1 cellular context compared by ENCODE assay signal in genomic region chr1:188433428-188433827, GRCh38.
TF ChIP-seq lines count a peak whose summit lies in the region.

No MANE protein-coding gene starts in this region.

TF ChIP-seq in SK-N-SH, 30 proteins besides CTCF, POLR2A, EP300 and RAD21 (continued from another document):
- TF ChIP-seq PBX3 (IDR thresholded peaks at IDR 0.05): peak; percentile 73
